In the genomic region with DNA sequence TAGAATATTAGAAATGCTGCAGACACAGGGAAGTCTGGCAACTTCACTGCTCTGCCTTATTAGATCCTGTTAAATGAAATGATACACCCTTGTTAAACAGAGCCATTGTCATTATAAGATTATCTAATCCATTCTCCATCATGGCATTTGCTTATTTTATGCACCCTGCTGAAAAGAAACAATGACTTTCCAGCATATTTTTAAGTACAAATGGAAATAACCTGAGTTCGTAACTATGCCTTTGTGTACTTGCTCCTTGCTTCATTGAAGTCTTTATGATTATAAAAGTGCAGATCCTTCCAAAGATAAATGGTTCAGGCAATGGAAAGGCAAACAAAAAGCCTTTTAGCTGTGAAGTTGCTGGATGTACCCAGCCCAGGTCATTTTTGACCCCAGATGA, we compare ENCODE assay signal across 8 cellular contexts.
"Had no signal": no experiment of that assay in that cellular context is flagged by ENCODE, and none has a peak within 500 bp of the region (broad histone marks: within the 10 kb centered on the region; RNA-seq: fewer than 3 reads in every experiment).

No MANE protein-coding gene starts in this region.

- H3K4me3 ChIP-seq: K562 had no signal

- ATAC-seq: HepG2, K562 had no signal

- H3K4me3 Mint-ChIP-seq: IgD-negative memory B cell had no signal

- H3K27ac ChIP-seq: HL-60 had no signal

- FAIRE-seq: HepG2, HTR-8/SVneo, K562 had no signal

- H3K36me3 Mint-ChIP-seq: IgD-negative memory B cell had no signal

- H3K4me1 Mint-ChIP-seq: IgD-negative memory B cell had no signal

- H3K27me3 Mint-ChIP-seq: IgD-negative memory B cell had no signal

- DNase-seq: IMR-90, KBM-7, KG1 had no signal
